In genomic region chr2:226431301-226431955, GRCh38 we compare ENCODE assay signal across 17 cellular contexts.
DNase-seq lines count a peak whose midpoint lies in the region; ATAC-seq and TF ChIP-seq lines count a peak whose summit lies in the region.
"Had no signal": no experiment of that assay in that cellular context is flagged by ENCODE, and none has a peak within 500 bp of the region (broad histone marks: within the 10 kb centered on the region; RNA-seq: fewer than 3 reads in every experiment).

No MANE protein-coding gene starts in this region.

- no peak overlapping the region for H3K27ac ChIP-seq in neuronal stem cell (replicated peaks; ENCODE audit: low read length)
- H3K27ac ChIP-seq in CD4-positive, alpha-beta memory T cell (ENCODE audit: low read depth, low read length): no peak overlapping the region
- H3K27ac ChIP-seq: C4-2B, heart right ventricle, prostate gland had no signal

- H2BK15ac ChIP-seq in neuronal stem cell (ENCODE audit: low read length): no peak overlapping the region

- H4K91ac ChIP-seq in neuronal stem cell (ENCODE audit: low read depth, low read length, poor library complexity): no peak overlapping the region

- H3K9ac ChIP-seq in neuronal stem cell (ENCODE audit: low read depth, low read length, poor library complexity): no peak overlapping the region

- TF ChIP-seq CTCF in cardiac fibroblast (IDR thresholded peaks at IDR 0.05; ENCODE audit: low read depth, low read length): no peak

- DNase-seq in EH (ENCODE audit: low read depth) (peak; percentile 83), M059J (ENCODE audit: low read depth) (peak; percentile 64), cardiac fibroblast (ENCODE audit: low read depth in 2 of 2) (peak; percentile 64 to 89), neuronal stem cell (ENCODE audit: low spot score) (no peak)
- DNase-seq in CD4-positive, alpha-beta memory T cell: no peak
- no peak for DNase-seq in activated CD4-positive, alpha-beta T cell treated with anti-CD3 and anti-CD28 coated beads, Interleukin-2, amount 50 U/mL, for 1 hour
- DNase-seq: activated CD8-positive, alpha-beta memory T cell treated with anti-CD3 and anti-CD28 coated beads, Interleukin-2, amount 50 U/mL, for 4 hours; heart right ventricle; MG63; NCI-H2029 treated with DMSO at 0.1 percent for 48 hours; NCI-H774; RPMI8226 had no signal

- no peak overlapping the region for H3K14ac ChIP-seq in neuronal stem cell (ENCODE audit: low read length)

- H3K9me3 ChIP-seq in neuronal stem cell (replicated peaks in 1 of 2; ENCODE audit: control insufficient read depth in 2 of 2, insufficient read depth in 1 of 2, low read depth in 1 of 2, low read length in 2 of 2): no peaks in the 10 kb centered on the region
- no peaks in the 10 kb centered on the region for H3K9me3 ChIP-seq in CD4-positive, alpha-beta memory T cell (ENCODE audit: control insufficient read depth in 1 of 2, low read length in 2 of 2)
- H3K9me3 ChIP-seq: heart right ventricle, MG63, prostate gland had no signal

- H3K4me1 Mint-ChIP-seq in CD4-positive, alpha-beta memory T cell: no peaks in the 10 kb centered on the region
- H3K4me1 Mint-ChIP-seq: activated naive CD4-positive, alpha-beta T cell treated with anti-CD3 and anti-CD28 coated beads, Interleukin-2, amount 50 U/mL, for 24 hours had no signal

- H3K36me3 Mint-ChIP-seq in CD4-positive, alpha-beta memory T cell: no peaks in the 10 kb centered on the region
- H3K36me3 Mint-ChIP-seq: activated naive CD4-positive, alpha-beta T cell treated with anti-CD3 and anti-CD28 coated beads, Interleukin-2, amount 50 U/mL, for 24 hours had no signal

- H2AK5ac ChIP-seq in neuronal stem cell (ENCODE audit: low read depth, low read length): no peak overlapping the region

- H3K4me3 ChIP-seq in cardiac fibroblast (replicated peaks in 1 of 2; ENCODE audit: low read depth in 2 of 2, low read length in 2 of 2): no peak overlapping the region
- H3K4me3 ChIP-seq in neuronal stem cell (ENCODE audit: low read length in 2 of 2): no peak overlapping the region
- H3K4me3 ChIP-seq in CD4-positive, alpha-beta memory T cell (ENCODE audit: low read length in 2 of 2): no peak overlapping the region
- H3K4me3 ChIP-seq: heart right ventricle, MG63, prostate gland had no signal

- CTCF ChIA-PET in CD4-positive, alpha-beta memory T cell (lab: Charles Lee; ENCODE audit: partially characterized antibody): no interaction called here

- WGBS in neuronal stem cell (ENCODE audit: extremely low coverage in 2 of 2, insufficient read length in 2 of 2, insufficient replicate concordance in 1 of 2), 2 donors: no CpG with 5 or more reads among the region's 2 CpGs

- no peak overlapping the region for H3K27ac Mint-ChIP-seq in CD4-positive, alpha-beta memory T cell
- H3K27ac Mint-ChIP-seq: activated naive CD4-positive, alpha-beta T cell treated with anti-CD3 and anti-CD28 coated beads, Interleukin-2, amount 50 U/mL, for 24 hours had no signal

- H3K23ac ChIP-seq in neuronal stem cell (ENCODE audit: low read depth, low read length, poor library complexity): no peak overlapping the region

- ATAC-seq in GM21526 (IDR thresholded peaks at IDR 0.05; ENCODE audit: low FRiP score, unreplicated experiment): no peak
- no peak for ATAC-seq in HG03378 (IDR thresholded peaks at IDR 0.05; ENCODE audit: unreplicated experiment)
- ATAC-seq: heart right ventricle had no signal

- H3K9me3 Mint-ChIP-seq in CD4-positive, alpha-beta memory T cell: peaks cover 0 to 5% (median 0%) of the 10 kb centered on the region in 8 donors
- H3K9me3 Mint-ChIP-seq: activated naive CD4-positive, alpha-beta T cell treated with anti-CD3 and anti-CD28 coated beads, Interleukin-2, amount 50 U/mL, for 24 hours had no signal

- H3K4me1 ChIP-seq in neuronal stem cell (ENCODE audit: control insufficient read depth in 2 of 2, insufficient read depth in 1 of 2, low read depth in 1 of 2, low read length in 2 of 2): peaks cover 0 to 20% of the 10 kb centered on the region in 2 donors
- no peaks in the 10 kb centered on the region for H3K4me1 ChIP-seq in CD4-positive, alpha-beta memory T cell (ENCODE audit: insufficient read depth, low read length)
- H3K4me1 ChIP-seq: heart right ventricle, prostate gland had no signal

- no peak overlapping the region for H3K4me3 Mint-ChIP-seq in CD4-positive, alpha-beta memory T cell
- H3K4me3 Mint-ChIP-seq: activated naive CD4-positive, alpha-beta T cell treated with anti-CD3 and anti-CD28 coated beads, Interleukin-2, amount 50 U/mL, for 24 hours had no signal

- H3K36me3 ChIP-seq in neuronal stem cell (replicated peaks in 1 of 2; ENCODE audit: control insufficient read depth in 2 of 2, insufficient read depth in 2 of 2, low read length in 2 of 2): no peaks in the 10 kb centered on the region
- no peaks in the 10 kb centered on the region for H3K36me3 ChIP-seq in CD4-positive, alpha-beta memory T cell (ENCODE audit: insufficient read depth, low read length)
- H3K36me3 ChIP-seq: heart right ventricle, MG63, prostate gland had no signal

- no peak overlapping the region for H3K4ac ChIP-seq in neuronal stem cell (ENCODE audit: low read length)

- H3K27me3 ChIP-seq in neuronal stem cell (ENCODE audit: control insufficient read depth in 3 of 3, insufficient read depth in 3 of 3, low read depth in 1 of 3, low read length in 3 of 3): no peaks in the 10 kb centered on the region
- H3K27me3 ChIP-seq in CD4-positive, alpha-beta memory T cell (ENCODE audit: insufficient read depth, low read length): no peaks in the 10 kb centered on the region
- H3K27me3 ChIP-seq: heart right ventricle, MG63 had no signal

- peak overlapping the region; percentile 17 for H2AFZ ChIP-seq in neuronal stem cell (ENCODE audit: low read length)

- POLR2A ChIA-PET in CD4-positive, alpha-beta memory T cell (lab: Charles Lee; ENCODE audit: partially characterized antibody): no interaction called here

- no peak overlapping the region for H2BK5ac ChIP-seq in neuronal stem cell (ENCODE audit: low read length)

- H2BK12ac ChIP-seq in neuronal stem cell (ENCODE audit: low read length): no peak overlapping the region

- no peak overlapping the region for H2BK120ac ChIP-seq in neuronal stem cell (ENCODE audit: low read depth, low read length)

- no peak overlapping the region for H3K4me2 ChIP-seq in neuronal stem cell (ENCODE audit: insufficient read depth, low read length, poor library complexity, severe bottlenecking)

- H3K79me1 ChIP-seq in neuronal stem cell (ENCODE audit: low read depth, low read length): no peaks in the 10 kb centered on the region

- peaks cover 2 to 6% of the 10 kb centered on the region in 2 donors for H3K27me3 Mint-ChIP-seq in CD4-positive, alpha-beta memory T cell

- no peak overlapping the region for H3K18ac ChIP-seq in neuronal stem cell (ENCODE audit: low read length)

- no peak overlapping the region for H4K8ac ChIP-seq in neuronal stem cell (ENCODE audit: low read depth, low read length)

- intact Hi-C loops in CD4-positive, alpha-beta memory T cell (cut with micrococcal nuclease): no loop called here

Comparison
In these comparisons a context has a peak if more than half of its experiments do, and no peak if none do; other contexts are left out.
1. DNase-seq: peak in EH (single experiment), M059J (single experiment) and cardiac fibroblast (2 of 2); none in neuronal stem cell (single experiment), CD4-positive, alpha-beta memory T cell (0 of 5) and activated CD4-positive, alpha-beta T cell treated with anti-CD3 and anti-CD28 coated beads, Interleukin-2, amount 50 U/mL, for 1 hour (single experiment).